14 cellular contexts compared by ENCODE assay signal in genomic region chr9:129946596-129946995, GRCh38.
DNase-seq lines count a peak whose midpoint lies in the region; ATAC-seq, FAIRE-seq and TF ChIP-seq lines count a peak whose summit lies in the region.
"Had no signal": no experiment of that assay in that cellular context is flagged by ENCODE, and none has a peak within 500 bp of the region (broad histone marks: within the 10 kb centered on the region; RNA-seq: fewer than 3 reads in every experiment).

No MANE protein-coding gene starts in this region.

- H3K4me3 Mint-ChIP-seq in stimulated activated naive CD8-positive, alpha-beta T cell treated with anti-CD3 and anti-CD28 coated beads, Interleukin-15, amount 100 ng/mL, for 72 hours: peak overlapping the region; percentile 43 to 76

- H3K36me3 ChIP-seq in SK-N-MC (ENCODE audit: insufficient read depth, low read length) (peaks cover 52% of the 10 kb centered on the region), esophagus muscularis mucosa (peaks cover 0 to 25% (median 6%) of the 10 kb centered on the region in 4 donors)
- H3K36me3 ChIP-seq: right lobe of liver had no signal

- intact Hi-C loops in esophagus muscularis mucosa (cut with DNase I): no loop called here

- 49% methylated on average over 2 of the region's 2 CpGs for WGBS in esophagus muscularis mucosa

- peaks cover 66% of the 10 kb centered on the region for H3K4me1 Mint-ChIP-seq in stimulated activated naive CD8-positive, alpha-beta T cell treated with anti-CD3 and anti-CD28 coated beads, Interleukin-15, amount 100 ng/mL, for 72 hours

- H3K9me3 ChIP-seq in SK-N-MC (ENCODE audit: low read depth, low read length) (peaks cover 12% of the 10 kb centered on the region; the same call in 1 of the 2 replicates), esophagus muscularis mucosa (peaks cover 0 to 6% (median 0%) of the 10 kb centered on the region in 4 donors)
- H3K9me3 ChIP-seq: right lobe of liver had no signal

- no peaks in the 10 kb centered on the region for H3K27me3 ChIP-seq in esophagus muscularis mucosa
- H3K27me3 ChIP-seq: right lobe of liver had no signal

- no peak for TF ChIP-seq EP300 in esophagus muscularis mucosa (IDR thresholded peaks at IDR 0.05)

- H3K27me3 Mint-ChIP-seq in stimulated activated naive CD8-positive, alpha-beta T cell treated with anti-CD3 and anti-CD28 coated beads, Interleukin-15, amount 100 ng/mL, for 72 hours: no peaks in the 10 kb centered on the region

- peaks cover 10 to 11% of the 10 kb centered on the region in 2 donors for H3K9me3 Mint-ChIP-seq in stimulated activated naive CD8-positive, alpha-beta T cell treated with anti-CD3 and anti-CD28 coated beads, Interleukin-15, amount 100 ng/mL, for 72 hours

- ATAC-seq in stimulated activated naive CD8-positive, alpha-beta T cell treated with anti-CD3 and anti-CD28 coated beads, Interleukin-15, amount 100 ng/mL, for 72 hours: no peak

- peak overlapping the region; percentile 23 for H3K4me3 ChIP-seq in SK-N-MC
- no peak overlapping the region for H3K4me3 ChIP-seq in esophagus muscularis mucosa
- H3K4me3 ChIP-seq: right lobe of liver had no signal

- peak overlapping the region; percentile 3 for H3K9ac ChIP-seq in SK-N-MC (ENCODE audit: insufficient read length)

- peak; percentile 40 for FAIRE-seq in GM12891 (lab: Jason Lieb, UNC)
- FAIRE-seq: H1, kidney had no signal

- H3K27ac ChIP-seq in SK-N-MC: peak overlapping the region; percentile 99
- peak overlapping the region; percentile 79 to 84 (median 82) for H3K27ac ChIP-seq in esophagus muscularis mucosa (replicated peaks in 1 of 4)

- peaks cover 15 to 82% (median 74%) of the 10 kb centered on the region in 4 donors for H3K4me1 ChIP-seq in esophagus muscularis mucosa
- H3K4me1 ChIP-seq: right lobe of liver had no signal

- TF ChIP-seq POLR2A in GM12891 (IDR thresholded peaks at IDR 0.05; ENCODE audit: low read depth, low read length): no peak
- TF ChIP-seq POLR2A in esophagus muscularis mucosa (IDR thresholded peaks at IDR 0.05; ENCODE audit: low read depth): no peak

- no peak for DNase-seq in GM12891 (ENCODE audit: insufficient read length, low spot score)
- no peak for DNase-seq in SK-N-MC (ENCODE audit: low read depth, low spot score)
- DNase-seq in esophagus muscularis mucosa (ENCODE audit: extremely low spot score): no peak
- DNase-seq in stimulated activated naive CD8-positive, alpha-beta T cell treated with anti-CD3 and anti-CD28 coated beads, Interleukin-15, amount 100 ng/mL, for 72 hours: no peak
- no peak for DNase-seq in AG08395 (ENCODE audit: low spot score)
- DNase-seq in stimulated activated CD4-positive, alpha-beta T cell treated with anti-CD3 and anti-CD28 coated beads, Interleukin-2, amount 100 ng/mL, for 24 hours: no peak
- no peak for DNase-seq in stimulated activated CD4-positive, alpha-beta T cell treated with anti-CD3 and anti-CD28 coated beads, Interleukin-4, amount 100 ng/mL, for 24 hours
- DNase-seq: amniotic stem cell, DMS79, kidney, NCI-H1417, NCI-H82, right lobe of liver had no signal

- peak overlapping the region; percentile 85 to 90 for H3K27ac Mint-ChIP-seq in stimulated activated naive CD8-positive, alpha-beta T cell treated with anti-CD3 and anti-CD28 coated beads, Interleukin-15, amount 100 ng/mL, for 72 hours

- no peak for TF ChIP-seq CTCF in esophagus muscularis mucosa (IDR thresholded peaks at IDR 0.05)

TF ChIP-seq in GM12891, 5 proteins besides CTCF, POLR2A, EP300 and RAD21:
- TF ChIP-seq SPI1 (IDR thresholded peaks at IDR 0.05; ENCODE audit: low read depth, low read length) (no peak), PAX5 (IDR thresholded peaks at IDR 0.05; ENCODE audit: insufficient read depth, low read length, severe bottlenecking) (no peak), POLR2AphosphoS5 (IDR thresholded peaks at IDR 0.05; ENCODE audit: low read depth, low read length) (no peak), TAF1 (IDR thresholded peaks at IDR 0.05; ENCODE audit: low read depth, low read length) (no peak), POU2F2 (IDR thresholded peaks at IDR 0.05; ENCODE audit: low read depth, low read length) (no peak)
